8 cellular contexts compared by ENCODE assay signal in genomic region chr9:97740848-97741821, GRCh38. TPM values are rescaled to one million over a fixed set of nuclear protein-coding genes. Genes with fewer than 3 reads are reported as not detected.
A peak's percentile ranks its signal among the peaks of the same experiment; 100 is the strongest.
DNase-seq lines count a peak whose midpoint lies in the region; ATAC-seq, FAIRE-seq and TF ChIP-seq lines count a peak whose summit lies in the region.

No MANE protein-coding gene starts in this region.

- peaks cover 64% of the 10 kb centered on the region for H3K27me3 Mint-ChIP-seq in T-helper 2 cell treated with Interferon-gamma antibody and Interleukin-4, amounts not matched to agents 5 μg/mL and 100 μg/mL, for 36 hours (ENCODE audit: low read depth)
- H3K27me3 Mint-ChIP-seq in central memory CD8-positive, alpha-beta T cell: peaks cover 97% of the 10 kb centered on the region

- no peak overlapping the region for H3K27ac ChIP-seq in kidney (ENCODE audit: low read depth in 2 of 2, low read length in 2 of 2)

- H3K4me3 Mint-ChIP-seq in T-helper 2 cell treated with Interferon-gamma antibody and Interleukin-4, amounts not matched to agents 5 μg/mL and 100 μg/mL, for 36 hours: peak overlapping the region; percentile 54
- H3K4me3 Mint-ChIP-seq in central memory CD8-positive, alpha-beta T cell: no peak overlapping the region

- peak overlapping the region; percentile 30 to 59 for H3K4me3 ChIP-seq in kidney (ENCODE audit: low read length in 2 of 2)

- peaks cover 0 to 7% of the 10 kb centered on the region in 2 donors for H3K9me3 ChIP-seq in kidney (ENCODE audit: control insufficient read depth in 1 of 2, low read length in 2 of 2)

- no peaks in the 10 kb centered on the region for H3K36me3 Mint-ChIP-seq in T-helper 2 cell treated with Interferon-gamma antibody and Interleukin-4, amounts not matched to agents 5 μg/mL and 100 μg/mL, for 36 hours (ENCODE audit: low read depth)
- H3K36me3 Mint-ChIP-seq in central memory CD8-positive, alpha-beta T cell (ENCODE audit: insufficient read depth): no peaks in the 10 kb centered on the region

- peak; percentile 69 for DNase-seq in activated effector memory CD4-positive, alpha-beta T cell treated with anti-CD3 and anti-CD28 coated beads, Interleukin-2, amount 50 U/mL, for 16 hours
- DNase-seq in activated effector memory CD4-positive, alpha-beta T cell treated with Interleukin-2 at 50 U/mL for 16 hours: no peak
- DNase-seq in T-helper 2 cell treated with Interferon-gamma antibody and Interleukin-4, amounts not matched to agents 5 μg/mL and 100 μg/mL, for 36 hours (ENCODE audit: low spot score): peak; percentile 15
- no peak for DNase-seq in central memory CD8-positive, alpha-beta T cell (ENCODE audit: low spot score in 2 of 2)
- DNase-seq in kidney: peak; percentile 89
- DNase-seq in stimulated activated CD4-positive, alpha-beta T cell treated with anti-CD3 and anti-CD28 coated beads, Interleukin-1b, Interleukin-23, amount 100 ng/mL, for 48 hours: peak; percentile 10
- no peak for DNase-seq in NCI-H1105 treated with DMSO at 0.1 percent for 48 hours (lab: John Stamatoyannopoulos, UW)

- H3K27ac Mint-ChIP-seq in T-helper 2 cell treated with Interferon-gamma antibody and Interleukin-4, amounts not matched to agents 5 μg/mL and 100 μg/mL, for 36 hours: no peak overlapping the region
- H3K27ac Mint-ChIP-seq in central memory CD8-positive, alpha-beta T cell (ENCODE audit: low read depth): no peak overlapping the region

- FAIRE-seq in kidney (lab: Jason Lieb, UNC): no peak

- intact Hi-C loops in kidney (cut with DNase I): no loop called here

- ATAC-seq in central memory CD8-positive, alpha-beta T cell (replicated peaks; ENCODE audit: extremely low read depth, poor library complexity, severe bottlenecking): peak; percentile 28
- ATAC-seq in HG03108 (IDR thresholded peaks at IDR 0.05; ENCODE audit: unreplicated experiment): no peak

- H3K9me3 Mint-ChIP-seq in T-helper 2 cell treated with Interferon-gamma antibody and Interleukin-4, amounts not matched to agents 5 μg/mL and 100 μg/mL, for 36 hours: no peaks in the 10 kb centered on the region
- H3K9me3 Mint-ChIP-seq in central memory CD8-positive, alpha-beta T cell: peaks cover 7% of the 10 kb centered on the region

- no peak for TF ChIP-seq CTCF in kidney (IDR thresholded peaks at IDR 0.05; ENCODE audit: borderline replicate concordance, extremely low read depth, insufficient read depth)

- H3K4me1 ChIP-seq in kidney (ENCODE audit: control insufficient read depth in 1 of 2, insufficient read depth in 1 of 2, low read depth in 1 of 2, low read length in 2 of 2): peaks cover 0 to 4% of the 10 kb centered on the region in 2 donors

- no peaks in the 10 kb centered on the region for H3K36me3 ChIP-seq in kidney (ENCODE audit: control insufficient read depth in 1 of 2, insufficient read depth in 2 of 2, low read length in 2 of 2)

- H3K9ac ChIP-seq in kidney (ENCODE audit: low read length in 2 of 2): peak overlapping the region in 1 of 2 donors; percentile 48

- peaks cover 6% of the 10 kb centered on the region for H3K4me1 Mint-ChIP-seq in T-helper 2 cell treated with Interferon-gamma antibody and Interleukin-4, amounts not matched to agents 5 μg/mL and 100 μg/mL, for 36 hours (ENCODE audit: low read depth)
- H3K4me1 Mint-ChIP-seq in central memory CD8-positive, alpha-beta T cell: peaks cover 4% of the 10 kb centered on the region

RNA-seq across cellular contexts. Expression of gene XPA, which starts 44.0 kb away (rescaled TPM):
- total RNA-seq in kidney: 17.7 TPM
- polyA plus RNA-seq in kidney (ENCODE audit: insufficient read depth, low read depth, low replicate concordance): 26.3 TPM

Comparison
In these comparisons a context has a peak if more than half of its experiments do, and no peak if none do; other contexts are left out.
1. DNase-seq: peak in activated effector memory CD4-positive, alpha-beta T cell treated with anti-CD3 and anti-CD28 coated beads, Interleukin-2, amount 50 U/mL, for 16 hours (single experiment), T-helper 2 cell treated with Interferon-gamma antibody and Interleukin-4, amounts not matched to agents 5 μg/mL and 100 μg/mL, for 36 hours (single experiment), kidney (single experiment) and stimulated activated CD4-positive, alpha-beta T cell treated with anti-CD3 and anti-CD28 coated beads, Interleukin-1b, Interleukin-23, amount 100 ng/mL, for 48 hours (single experiment); none in activated effector memory CD4-positive, alpha-beta T cell treated with Interleukin-2 at 50 U/mL for 16 hours (single experiment), central memory CD8-positive, alpha-beta T cell (0 of 2) and NCI-H1105 treated with DMSO at 0.1 percent for 48 hours (single experiment).